Comparison of ENCODE assay signal across 10 cellular contexts in genomic region chr4:54840992-54841768, GRCh38.
DNase-seq lines count a peak whose midpoint lies in the region; ATAC-seq, FAIRE-seq and TF ChIP-seq lines count a peak whose summit lies in the region.
"Had no signal": no experiment of that assay in that cellular context is flagged by ENCODE, and none has a peak within 500 bp of the region (broad histone marks: within the 10 kb centered on the region; RNA-seq: fewer than 3 reads in every experiment).

No MANE protein-coding gene starts in this region.

- no peak for TF ChIP-seq POLR2A in upper lobe of left lung (IDR thresholded peaks at IDR 0.05)

- no peak overlapping the region for H2AFZ ChIP-seq in PC-3 (ENCODE audit: low read length)

- H3K36me3 ChIP-seq in right atrium auricular region (no peaks in the 10 kb centered on the region), PC-3 (ENCODE audit: low read depth, low read length) (no peaks in the 10 kb centered on the region), upper lobe of left lung (no peaks in the 10 kb centered on the region)

- POLR2A ChIA-PET in PC-3 (lab: Charles Lee; ENCODE audit: unreplicated experiment): no interaction called here

- no peak for FAIRE-seq in urothelium cell line (lab: Jason Lieb, UNC)

- TF ChIP-seq EP300 in upper lobe of left lung (IDR thresholded peaks at IDR 0.05): no peak

- BruUV-seq in PC-3 (replicated peaks; lab: Mats Ljungman, UMichigan): no TSS peak

- intact Hi-C loops in Right ventricle myocardium inferior (cut with DNase I): loop anchor here (10.0 kb wide), 1 partner anchor 156 kb away; no protein-coding TSS in a partner anchor
- intact Hi-C loops in PC-3 (cut with micrococcal nuclease): no loop called here

- ATAC-seq in Right ventricle myocardium inferior (peak; percentile 56), PC-3 (no peak), upper lobe of left lung (ENCODE audit: low FRiP score in 2 of 2) (no peak)

- H3K9me2 ChIP-seq in PC-3 (replicated peaks; ENCODE audit: low read length): no peaks in the 10 kb centered on the region

- H3K4me3 ChIP-seq in right atrium auricular region (no peak overlapping the region), PC-3 (ENCODE audit: low read length) (no peak overlapping the region), upper lobe of left lung (no peak overlapping the region)

- DNase-seq in Right ventricle myocardium inferior (ENCODE audit: missing footprints) (no peak), right atrium auricular region (ENCODE audit: low spot score) (no peak), PC-3 (peak; percentile 24), foreskin melanocyte (peak; percentile 71), urothelium cell line (ENCODE audit: low spot score) (peak; percentile 17), ACHN (no peak), KBM-7 (no peak), upper lobe of left lung (no peak)
- DNase-seq: DMS79, naive B cell had no signal

- no peaks in the 10 kb centered on the region for H3K79me2 ChIP-seq in PC-3 (ENCODE audit: low read length)

- H3K27me3 ChIP-seq in right atrium auricular region (no peaks in the 10 kb centered on the region), PC-3 (ENCODE audit: low read length) (peaks cover 55% of the 10 kb centered on the region), upper lobe of left lung (no peaks in the 10 kb centered on the region)

- CTCF ChIA-PET in PC-3 (lab: Charles Lee): no interaction called here

- H4K20me1 ChIP-seq in PC-3 (ENCODE audit: low read length): no peaks in the 10 kb centered on the region

- 69 to 79% methylated on average over 2 of the region's 2 CpGs for WGBS in upper lobe of left lung, 2 donors

- H3K27ac ChIP-seq in right atrium auricular region: no peak overlapping the region
- no peak overlapping the region for H3K27ac ChIP-seq in PC-3 (ENCODE audit: low read length)
- H3K27ac ChIP-seq in upper lobe of left lung: no peak overlapping the region

- no peaks in the 10 kb centered on the region for H3K4me1 ChIP-seq in right atrium auricular region
- H3K4me1 ChIP-seq in PC-3 (ENCODE audit: insufficient read depth, low read length): no peaks in the 10 kb centered on the region
- no peaks in the 10 kb centered on the region for H3K4me1 ChIP-seq in upper lobe of left lung

- H3K4me2 ChIP-seq in PC-3 (ENCODE audit: low read length): no peak overlapping the region

- in situ Hi-C loops in ACHN (cut with HindIII; ENCODE audit: low pct_ligation_motif_present, low pct_unique_long_range_greater_than_20kb, low sequenced_read_pairs) (no loop called here), KBM-7 (cut with MboI; ENCODE audit: low pct_unique_long_range_greater_than_20kb, low sequenced_read_pairs) (no loop called here)

- H3K9me3 ChIP-seq in right atrium auricular region (no peaks in the 10 kb centered on the region), PC-3 (ENCODE audit: low read length) (no peaks in the 10 kb centered on the region), upper lobe of left lung (no peaks in the 10 kb centered on the region)

- H3K9ac ChIP-seq in PC-3 (ENCODE audit: low read length): no peak overlapping the region

- TF ChIP-seq CTCF in right atrium auricular region (IDR thresholded peaks at IDR 0.05) (peak in 1 of 2 donors; percentile 58), PC-3 (conservative IDR thresholded peaks at IDR 0.05; ENCODE audit: low read depth, low read length) (no peak), upper lobe of left lung (IDR thresholded peaks at IDR 0.05) (no peak)

- no peaks in the 10 kb centered on the region for H3F3A ChIP-seq in PC-3 (ENCODE audit: low read length, unreplicated experiment)

Comparison
In these comparisons a context has a peak if more than half of its experiments do, and no peak if none do; other contexts are left out.
1. DNase-seq: peak in PC-3 (single experiment), foreskin melanocyte (single experiment) and urothelium cell line (single experiment); none in Right ventricle myocardium inferior (single experiment), right atrium auricular region (single experiment), ACHN (single experiment), KBM-7 (single experiment) and upper lobe of left lung (0 of 2).